ENCODE assay signal across 22 cellular contexts in genomic region chr7:128876127-128876526, GRCh38. TPM values are rescaled to one million over a fixed set of nuclear protein-coding genes. Genes with fewer than 3 reads are reported as not detected.
"Had no signal": no experiment of that assay in that cellular context is flagged by ENCODE, and none has a peak within 500 bp of the region (broad histone marks: within the 10 kb centered on the region; RNA-seq: fewer than 3 reads in every experiment).

No MANE protein-coding gene starts in this region.

- ATAC-seq: activated CD4-positive, CD25-positive, alpha-beta regulatory T cell treated with anti-CD3 and anti-CD28 coated beads, Interleukin-2, amount 50 U/mL, for 24 hours; activated CD8-positive, alpha-beta memory T cell treated with anti-CD3 and anti-CD28 coated beads, Interleukin-2, amount 10 ng/mL, durations not matched to agents 7 days and 5 days; activated CD8-positive, alpha-beta T cell treated with anti-CD3 and anti-CD28 coated beads for 36 hours; left cardiac atrium had no signal

- DNase-seq: activated CD4-positive, alpha-beta T cell treated with anti-CD3 and anti-CD28 coated beads, Interleukin-2, amount 10 ng/mL, durations not matched to agents 24 days and 14 days; activated CD8-positive, alpha-beta memory T cell treated with anti-CD3 and anti-CD28 coated beads, Interleukin-2, amount 10 ng/mL, durations not matched to agents 7 days and 5 days; activated CD8-positive, alpha-beta T cell treated with anti-CD3 and anti-CD28 coated beads for 36 hours; activated effector memory CD4-positive, alpha-beta T cell treated with anti-CD3 and anti-CD28 coated beads, Interleukin-2, amount 50 U/mL, for 16 hours; activated naive CD4-positive, alpha-beta T cell treated with anti-CD3 and anti-CD28 coated beads, Interleukin-2, amount 10 ng/mL, durations not matched to agents 7 days and 5 days; activated T-cell treated with anti-CD3 and anti-CD28 coated beads for 4 hours; anterior cingulate cortex; brain microvascular endothelial cell; cortex of kidney; hypothalamus; left cardiac atrium; naive B cell; thyroid gland; uterus had no signal

- H3K4me1 Mint-ChIP-seq: central memory CD8-positive, alpha-beta T cell had no signal

- H3K36me3 Mint-ChIP-seq: activated CD8-positive, alpha-beta memory T cell treated with anti-CD3 and anti-CD28 coated beads, Interleukin-2, amount 10 ng/mL, durations not matched to agents 7 days and 5 days; activated naive CD4-positive, alpha-beta T cell treated with anti-CD3 and anti-CD28 coated beads, Interleukin-2, amount 10 ng/mL, durations not matched to agents 7 days and 5 days; memory B cell; naive B cell; neural progenitor cell had no signal

- H3K4me1 ChIP-seq: prostate gland, thyroid gland, uterus had no signal

- H3K27me3 ChIP-seq: brain microvascular endothelial cell, thyroid gland, uterus had no signal

- H3K9me3 Mint-ChIP-seq: activated CD4-positive, alpha-beta T cell treated with anti-CD3 and anti-CD28 coated beads, Interleukin-2, amount 10 ng/mL, durations not matched to agents 24 days and 14 days; activated CD8-positive, alpha-beta T cell treated with anti-CD3 and anti-CD28 coated beads for 36 hours; activated naive CD4-positive, alpha-beta T cell treated with anti-CD3 and anti-CD28 coated beads, Interleukin-2, amount 10 ng/mL, durations not matched to agents 7 days and 5 days; central memory CD8-positive, alpha-beta T cell; memory B cell; naive B cell; neural progenitor cell; stimulated activated naive CD8-positive, alpha-beta T cell treated with anti-CD3 and anti-CD28 coated beads, Interleukin-15, Interleukin-2, amounts not matched to agents 100 ng/mL and 50 ng/mL, for 24 hours had no signal

- H3K27ac Mint-ChIP-seq: activated CD4-positive, alpha-beta T cell treated with anti-CD3 and anti-CD28 coated beads, Interleukin-2, amount 10 ng/mL, durations not matched to agents 24 days and 14 days; activated CD8-positive, alpha-beta T cell treated with anti-CD3 and anti-CD28 coated beads for 36 hours; activated naive CD4-positive, alpha-beta T cell treated with anti-CD3 and anti-CD28 coated beads, Interleukin-2, amount 10 ng/mL, durations not matched to agents 7 days and 5 days; memory B cell; naive B cell; neural progenitor cell; stimulated activated naive CD8-positive, alpha-beta T cell treated with anti-CD3 and anti-CD28 coated beads, Interleukin-15, Interleukin-2, amounts not matched to agents 100 ng/mL and 50 ng/mL, for 24 hours had no signal

- H3K4me3 Mint-ChIP-seq: activated CD4-positive, alpha-beta T cell treated with anti-CD3 and anti-CD28 coated beads, Interleukin-2, amount 10 ng/mL, durations not matched to agents 24 days and 14 days; activated CD8-positive, alpha-beta memory T cell treated with anti-CD3 and anti-CD28 coated beads, Interleukin-2, amount 10 ng/mL, durations not matched to agents 7 days and 5 days; activated CD8-positive, alpha-beta T cell treated with anti-CD3 and anti-CD28 coated beads for 36 hours; activated naive CD4-positive, alpha-beta T cell treated with anti-CD3 and anti-CD28 coated beads, Interleukin-2, amount 10 ng/mL, durations not matched to agents 7 days and 5 days; central memory CD8-positive, alpha-beta T cell; memory B cell; naive B cell; neural progenitor cell; stimulated activated naive CD8-positive, alpha-beta T cell treated with anti-CD3 and anti-CD28 coated beads, Interleukin-15, Interleukin-2, amounts not matched to agents 100 ng/mL and 50 ng/mL, for 24 hours had no signal

- H3K9ac ChIP-seq: neural progenitor cell, SK-N-SH had no signal

- H3K4me3 ChIP-seq: neural progenitor cell, prostate gland, thyroid gland, uterus had no signal

- H3K9me3 ChIP-seq: prostate gland, SK-N-SH, thyroid gland, uterus had no signal

- H3K36me3 ChIP-seq: brain microvascular endothelial cell, neural progenitor cell, prostate gland, thyroid gland, uterus had no signal

- H3K27ac ChIP-seq: brain microvascular endothelial cell, neural progenitor cell, prostate gland, thyroid gland, uterus had no signal

- H3K27me3 Mint-ChIP-seq: activated CD8-positive, alpha-beta T cell treated with anti-CD3 and anti-CD28 coated beads for 36 hours; central memory CD8-positive, alpha-beta T cell; memory B cell; stimulated activated naive CD8-positive, alpha-beta T cell treated with anti-CD3 and anti-CD28 coated beads, Interleukin-15, Interleukin-2, amounts not matched to agents 100 ng/mL and 50 ng/mL, for 24 hours had no signal

- H3K4me2 ChIP-seq: neural progenitor cell, SK-N-SH had no signal

- H2AFZ ChIP-seq: neural progenitor cell had no signal

RNA-seq across cellular contexts. Expression of gene KCP, which starts 34.4 kb away (rescaled TPM):
- total RNA-seq: activated CD8-positive, alpha-beta T cell treated with anti-CD3 and anti-CD28 coated beads for 36 hours had no signal
- polyA plus RNA-seq: SK-N-SH had no signal

RNA-seq across cellular contexts. Expression of gene FLNC, which starts 45.9 kb away (rescaled TPM):
- total RNA-seq: activated CD8-positive, alpha-beta memory T cell treated with anti-CD3 and anti-CD28 coated beads, Interleukin-2, amount 10 ng/mL, durations not matched to agents 7 days and 5 days; T-helper 2 cell treated with Interferon-gamma antibody and Interleukin-4, amounts not matched to agents 100 ng/mL and 5 ng/mL, for 36 hours had no signal
